In the genomic region with DNA sequence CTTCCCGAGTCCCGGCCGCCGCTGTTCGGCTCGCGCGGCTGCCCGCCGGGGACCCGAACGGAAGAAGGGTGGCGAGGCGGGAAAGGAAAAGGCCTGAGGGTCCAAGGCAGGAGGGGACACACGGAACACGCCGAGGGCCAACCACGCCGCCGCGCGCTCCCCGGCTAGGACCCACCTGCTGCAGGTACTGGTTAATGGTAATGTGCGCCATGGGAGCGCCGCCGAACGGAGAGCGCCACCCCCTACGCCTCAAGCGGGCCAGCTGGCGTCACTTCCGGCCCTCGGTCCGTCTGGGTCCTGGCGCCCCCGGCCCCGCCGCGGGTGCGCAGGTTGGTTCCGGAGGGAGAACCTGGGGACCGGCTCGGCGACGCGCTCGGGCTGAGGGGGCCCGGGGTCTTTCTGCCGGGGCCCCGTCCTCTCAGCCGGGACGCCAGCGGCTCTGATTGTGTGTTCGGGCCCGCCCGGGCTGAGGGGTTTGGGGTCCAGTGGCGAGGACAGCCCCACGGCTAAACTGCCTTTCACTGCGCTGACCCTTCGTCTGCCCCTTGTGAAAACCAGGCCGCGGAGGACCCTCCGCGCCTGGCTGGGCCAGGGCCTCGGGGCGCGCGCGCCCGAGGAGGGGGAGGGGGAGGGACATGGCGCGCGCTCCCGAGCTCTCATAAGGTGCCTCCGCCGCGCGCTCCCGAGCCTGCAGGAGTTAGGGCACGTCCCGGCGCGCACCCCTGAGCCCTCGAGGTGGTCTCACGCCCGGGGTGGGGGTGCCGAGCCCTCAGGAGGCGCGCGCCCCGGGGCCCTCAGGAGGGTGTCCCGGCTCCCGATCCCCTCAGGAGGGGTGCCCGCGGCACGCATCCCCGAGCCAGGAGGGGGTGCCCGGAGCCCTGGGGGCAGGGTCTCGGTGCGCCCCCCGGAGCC, we compare ENCODE assay signal across 8 cellular contexts. TPM values are rescaled to one million over a fixed set of nuclear protein-coding genes. Genes with fewer than 3 reads are reported as not detected.
A peak's percentile ranks its signal among the peaks of the same experiment; 100 is the strongest.
DNase-seq lines count a peak whose midpoint lies in the region; ATAC-seq and TF ChIP-seq lines count a peak whose summit lies in the region.

A gene (minus strand): TSS at position 246 of the 912 bp plus-strand sequence. CDS start 35 bp downstream, at position 211.

- peak; percentile 82 for TF ChIP-seq POLR2A in NB4 (IDR thresholded peaks at IDR 0.05; ENCODE audit: extremely low read depth, insufficient read length)

- no peaks in the 10 kb centered on the region for H3K27me3 Mint-ChIP-seq in osteocyte (ENCODE audit: unreplicated experiment)

- peaks cover 22 to 67% of the 10 kb centered on the region in 2 donors for H3K4me1 ChIP-seq in thoracic aorta (ENCODE audit: control insufficient read depth in 1 of 2, low read depth in 2 of 2)

- peaks cover 52% of the 10 kb centered on the region for H3K4me1 Mint-ChIP-seq in osteocyte (ENCODE audit: unreplicated experiment)

- H3K9me3 Mint-ChIP-seq in activated naive CD4-positive, alpha-beta T cell treated with anti-CD3 and anti-CD28 coated beads, Interleukin-2, amount 50 U/mL, for 72 hours: no peaks in the 10 kb centered on the region
- no peaks in the 10 kb centered on the region for H3K9me3 Mint-ChIP-seq in osteocyte (ENCODE audit: unreplicated experiment)

- TF ChIP-seq CTCF in HFF-Myc (IDR thresholded peaks at IDR 0.05; ENCODE audit: low read depth, low read length, missing control alignments) (no peak), NB4 (IDR thresholded peaks at IDR 0.05; ENCODE audit: low read depth, low read length) (no peak), osteocyte (IDR thresholded peaks at IDR 0.05) (no peak), thoracic aorta (IDR thresholded peaks at IDR 0.05) (no peak)

- H3K27ac Mint-ChIP-seq in activated naive CD4-positive, alpha-beta T cell treated with anti-CD3 and anti-CD28 coated beads, Interleukin-2, amount 50 U/mL, for 72 hours: peak within 1 kb of the TSS; percentile 84 to 92
- peak within 1 kb of the TSS; percentile 78 for H3K27ac Mint-ChIP-seq in osteocyte (ENCODE audit: unreplicated experiment)

- H3K27me3 ChIP-seq in thoracic aorta (replicated peaks; ENCODE audit: insufficient read depth): no peaks in the 10 kb centered on the region

- DNase-seq in HFF-Myc (ENCODE audit: extremely low read depth, low read depth) (no peak), NB4 (ENCODE audit: low read depth) (peak; percentile 95), SKM-1 (lab: John Stamatoyannopoulos, UW; ENCODE audit: unreplicated experiment) (peak; percentile 60), glomerular visceral epithelial cell (ENCODE audit: extremely low spot score) (peak; percentile 89), osteocyte (ENCODE audit: extremely low spot score, unreplicated experiment) (peak; percentile 94), thoracic aorta (ENCODE audit: low spot score) (peak; percentile 68)
- DNase-seq in activated naive CD4-positive, alpha-beta T cell treated with anti-CD3 and anti-CD28 coated beads, Interleukin-2, amount 50 U/mL, for 72 hours (ENCODE audit: low spot score in 2 of 2): peak; percentile 87 to 97

- H3K27ac ChIP-seq in thoracic aorta: peak within 1 kb of the TSS; percentile 97 to 98

- H3K4me3 ChIP-seq in GM08714 (ENCODE audit: low read length) (peak within 1 kb of the TSS; percentile 94), HFF-Myc (replicated peaks; ENCODE audit: low read depth, low read length) (peak within 1 kb of the TSS; percentile 95), NB4 (ENCODE audit: low read depth, low read length) (peak within 1 kb of the TSS; percentile 91), thoracic aorta (peak within 1 kb of the TSS; percentile 82)

- no peaks in the 10 kb centered on the region for H3K9me3 ChIP-seq in thoracic aorta

- ATAC-seq in activated naive CD4-positive, alpha-beta T cell treated with anti-CD3 and anti-CD28 coated beads, Interleukin-2, amount 50 U/mL, for 72 hours: peak; percentile 81 to 84
- ATAC-seq in thoracic aorta (ENCODE audit: insufficient number of reproducible peaks, low FRiP score, low read depth): peak; percentile 78

- peak within 1 kb of the TSS; percentile 83 for H3K4me3 Mint-ChIP-seq in osteocyte (ENCODE audit: unreplicated experiment)

- H3K36me3 ChIP-seq in thoracic aorta: no peaks in the 10 kb centered on the region

- H3K36me3 Mint-ChIP-seq in activated naive CD4-positive, alpha-beta T cell treated with anti-CD3 and anti-CD28 coated beads, Interleukin-2, amount 50 U/mL, for 72 hours: peaks cover 19 to 35% of the 10 kb centered on the region in 2 donors
- peaks cover 16% of the 10 kb centered on the region for H3K36me3 Mint-ChIP-seq in osteocyte (ENCODE audit: unreplicated experiment)

RNA-seq across cellular contexts. Expression of the gene that starts here (rescaled TPM):
- total RNA-seq in activated naive CD4-positive, alpha-beta T cell treated with anti-CD3 and anti-CD28 coated beads, Interleukin-2, amount 50 U/mL, for 72 hours: 10 to 100 TPM; 39.9 to 71.3 TPM
- total RNA-seq in osteocyte (47.9 and 48.1 TPM in 2 replicates), thoracic aorta (10 to 100 TPM; 46.8 to 55.4 TPM)
